ENCODE assay signal across 1 cellular context in genomic region chr2:240990726-240991377, GRCh38.
TF ChIP-seq lines count a peak whose summit lies in the region.

No MANE protein-coding gene starts in this region.

TF ChIP-seq in H1, 55 proteins besides CTCF, POLR2A, EP300 and RAD21:
- TF ChIP-seq POU5F1 (IDR thresholded peaks at IDR 0.05; ENCODE audit: low read depth, low read length) (no peak), ZNF274 (IDR thresholded peaks at IDR 0.05; ENCODE audit: borderline replicate concordance, extremely low read depth, low read length) (no peak), PHF8 (conservative IDR thresholded peaks at IDR 0.05; ENCODE audit: low read depth, low read length) (no peak)
